ENCODE assay signal across 8 cellular contexts in genomic region chr13:76980075-76980718, GRCh38. TPM values are rescaled to one million over a fixed set of nuclear protein-coding genes. Genes with fewer than 3 reads are reported as not detected.
DNase-seq lines count a peak whose midpoint lies in the region; ATAC-seq and TF ChIP-seq lines count a peak whose summit lies in the region.

No MANE protein-coding gene starts in this region.

- H3K9me3 Mint-ChIP-seq in CD4-positive, alpha-beta memory T cell: no peaks in the 10 kb centered on the region
- H3K9me3 Mint-ChIP-seq in activated T-helper 1 cell treated with anti-CD3 and anti-CD28 coated beads, Interleukin-12 subunit alpha, Interleukin-12 subunit beta, Interleukin-2, Interleukin-4 antibody, amounts not matched to agents 30 ng/mL and 10 ng/mL and 1 ng/mL, durations not matched to agents 14 hours and 24 hours and 36 hours: no peaks in the 10 kb centered on the region

- peak; percentile 72 to 83 (median 78) for DNase-seq in CD4-positive, alpha-beta memory T cell
- peak; percentile 71 for DNase-seq in PC-3
- peak; percentile 73 for DNase-seq in activated T-helper 1 cell treated with anti-CD3 and anti-CD28 coated beads, Interleukin-12 subunit alpha, Interleukin-12 subunit beta, Interleukin-2, Interleukin-4 antibody, amounts not matched to agents 30 ng/mL and 10 ng/mL and 1 ng/mL, durations not matched to agents 14 hours and 24 hours and 36 hours (ENCODE audit: low spot score)
- DNase-seq in fibroblast of the aortic adventitia (ENCODE audit: low read depth): peak; percentile 55
- peak; percentile 37 for DNase-seq in occipital lobe (lab: John Stamatoyannopoulos, UW)
- peak; percentile 81 to 85 for DNase-seq in suprapubic skin (ENCODE audit: low spot score in 2 of 2)

- peak overlapping the region; percentile 75; the same call in 1 of the 2 replicates for H2AFZ ChIP-seq in PC-3 (ENCODE audit: low read length)

- TF ChIP-seq CTCF in PC-3 (conservative IDR thresholded peaks at IDR 0.05; ENCODE audit: low read depth, low read length) (peak; percentile 84), fibroblast of the aortic adventitia (IDR thresholded peaks at IDR 0.05; ENCODE audit: insufficient read depth, low read length) (peak; percentile 95), suprapubic skin (IDR thresholded peaks at IDR 0.05) (peak; percentile 69 to 96)

- no peaks in the 10 kb centered on the region for H3K36me3 ChIP-seq in CD4-positive, alpha-beta memory T cell (ENCODE audit: insufficient read depth, low read length)
- no peaks in the 10 kb centered on the region for H3K36me3 ChIP-seq in PC-3 (ENCODE audit: low read depth, low read length)
- H3K36me3 ChIP-seq in suprapubic skin: no peaks in the 10 kb centered on the region

- TF ChIP-seq EP300 in suprapubic skin (IDR thresholded peaks at IDR 0.05): no peak

- H3K4me3 ChIP-seq in CD4-positive, alpha-beta memory T cell (ENCODE audit: low read length in 2 of 2): no peak overlapping the region
- H3K4me3 ChIP-seq in PC-3 (ENCODE audit: low read length) (peak overlapping the region; percentile 59), fibroblast of the aortic adventitia (ENCODE audit: low read depth, low read length) (peak overlapping the region; percentile 59), suprapubic skin (peak overlapping the region; percentile 40)

- no peaks in the 10 kb centered on the region for H3K9me3 ChIP-seq in CD4-positive, alpha-beta memory T cell (ENCODE audit: control insufficient read depth in 1 of 2, low read length in 2 of 2)
- H3K9me3 ChIP-seq in PC-3 (ENCODE audit: low read length) (no peaks in the 10 kb centered on the region), suprapubic skin (no peaks in the 10 kb centered on the region)

- CTCF ChIA-PET in CD4-positive, alpha-beta memory T cell (lab: Charles Lee; ENCODE audit: partially characterized antibody): interaction anchor here (0.7 to 3.8 kb wide), 38 partner anchors 9 to 1654 kb away, joined by 3 to 81 read pairs (median 4); partner anchors contain the start of gene CLN5
- CTCF ChIA-PET in PC-3 (lab: Charles Lee): interaction anchor here (0.6 to 1.0 kb wide), 2 partner anchors 72 to 312 kb away, joined by 3 to 7 read pairs; no protein-coding TSS in a partner anchor

- ATAC-seq in GM19395 (IDR thresholded peaks at IDR 0.05; ENCODE audit: unreplicated experiment) (peak; percentile 99), HG03457 (IDR thresholded peaks at IDR 0.05; ENCODE audit: unreplicated experiment) (peak; percentile 99), PC-3 (peak; percentile 99)

- no peaks in the 10 kb centered on the region for H3K79me2 ChIP-seq in PC-3 (ENCODE audit: low read length)

- no peaks in the 10 kb centered on the region for H3K36me3 Mint-ChIP-seq in CD4-positive, alpha-beta memory T cell
- no peaks in the 10 kb centered on the region for H3K36me3 Mint-ChIP-seq in activated T-helper 1 cell treated with anti-CD3 and anti-CD28 coated beads, Interleukin-12 subunit alpha, Interleukin-12 subunit beta, Interleukin-2, Interleukin-4 antibody, amounts not matched to agents 30 ng/mL and 10 ng/mL and 1 ng/mL, durations not matched to agents 14 hours and 24 hours and 36 hours (ENCODE audit: low read depth)

- H3F3A ChIP-seq in PC-3 (ENCODE audit: low read length, unreplicated experiment): no peaks in the 10 kb centered on the region

- no peaks in the 10 kb centered on the region for H3K9me2 ChIP-seq in PC-3 (replicated peaks; ENCODE audit: low read length)

- H3K27ac Mint-ChIP-seq in CD4-positive, alpha-beta memory T cell: peak overlapping the region in 2 of 7 donors; percentile 29 to 48
- no peak overlapping the region for H3K27ac Mint-ChIP-seq in activated T-helper 1 cell treated with anti-CD3 and anti-CD28 coated beads, Interleukin-12 subunit alpha, Interleukin-12 subunit beta, Interleukin-2, Interleukin-4 antibody, amounts not matched to agents 30 ng/mL and 10 ng/mL and 1 ng/mL, durations not matched to agents 14 hours and 24 hours and 36 hours

- peaks cover 18% of the 10 kb centered on the region in 2 donors for H3K27me3 Mint-ChIP-seq in CD4-positive, alpha-beta memory T cell
- H3K27me3 Mint-ChIP-seq in activated T-helper 1 cell treated with anti-CD3 and anti-CD28 coated beads, Interleukin-12 subunit alpha, Interleukin-12 subunit beta, Interleukin-2, Interleukin-4 antibody, amounts not matched to agents 30 ng/mL and 10 ng/mL and 1 ng/mL, durations not matched to agents 14 hours and 24 hours and 36 hours (ENCODE audit: insufficient read depth): peaks cover 29% of the 10 kb centered on the region

- no peak overlapping the region for H3K27ac ChIP-seq in CD4-positive, alpha-beta memory T cell (ENCODE audit: low read depth, low read length)
- H3K27ac ChIP-seq in PC-3 (ENCODE audit: low read length) (no peak overlapping the region), suprapubic skin (no peak overlapping the region)

- peak overlapping the region; percentile 79 for H3K4me2 ChIP-seq in PC-3 (ENCODE audit: low read length)

- POLR2A ChIA-PET in CD4-positive, alpha-beta memory T cell (lab: Charles Lee; ENCODE audit: partially characterized antibody): interaction anchor here (1.0 to 2.6 kb wide), 4 partner anchors 11 to 48 kb away, joined by 3 to 29 read pairs (median 6); partner anchors contain the start of genes CLN5 and FBXL3
- POLR2A ChIA-PET in PC-3 (lab: Charles Lee; ENCODE audit: unreplicated experiment): no interaction called here

- H4K20me1 ChIP-seq in PC-3 (ENCODE audit: low read length): no peaks in the 10 kb centered on the region

- H3K9ac ChIP-seq in PC-3 (ENCODE audit: low read length): no peak overlapping the region

- intact Hi-C loops in CD4-positive, alpha-beta memory T cell (cut with micrococcal nuclease): loop anchor here (1.0 to 2.0 kb wide), 4 partner anchors 11 to 1283 kb away; no protein-coding TSS in a partner anchor
- intact Hi-C loops in PC-3 (cut with micrococcal nuclease): loop anchor here (2.0 to 5.0 kb wide), 2 partner anchors 78 to 313 kb away; no protein-coding TSS in a partner anchor
- intact Hi-C loops in activated T-helper 1 cell treated with anti-CD3 and anti-CD28 coated beads, Interleukin-12 subunit alpha, Interleukin-12 subunit beta, Interleukin-2, Interleukin-4 antibody, amounts not matched to agents 30 ng/mL and 10 ng/mL and 1 ng/mL, durations not matched to agents 14 hours and 24 hours and 36 hours (cut with micrococcal nuclease): loop anchor here (1.0 to 2.0 kb wide), 3 partner anchors 11 to 1104 kb away; no protein-coding TSS in a partner anchor

- peaks cover 20% of the 10 kb centered on the region for H3K4me1 ChIP-seq in CD4-positive, alpha-beta memory T cell (ENCODE audit: insufficient read depth, low read length)
- no peaks in the 10 kb centered on the region for H3K4me1 ChIP-seq in PC-3 (ENCODE audit: insufficient read depth, low read length)
- peaks cover 11% of the 10 kb centered on the region for H3K4me1 ChIP-seq in suprapubic skin

- WGBS in suprapubic skin: 4% methylated on average over 31 of the region's 34 CpGs

- BruUV-seq in PC-3 (replicated peaks; lab: Mats Ljungman, UMichigan): no TSS peak

- no peaks in the 10 kb centered on the region for H3K27me3 ChIP-seq in CD4-positive, alpha-beta memory T cell (ENCODE audit: insufficient read depth, low read length)
- H3K27me3 ChIP-seq in PC-3 (ENCODE audit: low read length) (no peaks in the 10 kb centered on the region), suprapubic skin (peaks cover 16% of the 10 kb centered on the region)

- H3K4me3 Mint-ChIP-seq in CD4-positive, alpha-beta memory T cell: peak overlapping the region in 6 of 8 donors; percentile 35 to 69 (median 54)
- no peak overlapping the region for H3K4me3 Mint-ChIP-seq in activated T-helper 1 cell treated with anti-CD3 and anti-CD28 coated beads, Interleukin-12 subunit alpha, Interleukin-12 subunit beta, Interleukin-2, Interleukin-4 antibody, amounts not matched to agents 30 ng/mL and 10 ng/mL and 1 ng/mL, durations not matched to agents 14 hours and 24 hours and 36 hours

- H3K4me1 Mint-ChIP-seq in CD4-positive, alpha-beta memory T cell: peaks cover 7 to 15% (median 10%) of the 10 kb centered on the region in 4 donors
- peaks cover 11% of the 10 kb centered on the region for H3K4me1 Mint-ChIP-seq in activated T-helper 1 cell treated with anti-CD3 and anti-CD28 coated beads, Interleukin-12 subunit alpha, Interleukin-12 subunit beta, Interleukin-2, Interleukin-4 antibody, amounts not matched to agents 30 ng/mL and 10 ng/mL and 1 ng/mL, durations not matched to agents 14 hours and 24 hours and 36 hours (ENCODE audit: low read depth)

- no peak for TF ChIP-seq POLR2A in suprapubic skin (IDR thresholded peaks at IDR 0.05)

RNA-seq across cellular contexts. Expression of gene CLN5, which starts 11.7 kb away (rescaled TPM):
- total RNA-seq in CD4-positive, alpha-beta memory T cell: 10 to 100 TPM; 41.5 to 48.6 TPM
- polyA plus RNA-seq in CD4-positive, alpha-beta memory T cell: 10 to 100 TPM; 26.0 to 26.3 TPM
- total RNA-seq in PC-3 (2014; rRNA removed) (6.6 and 7.7 TPM in 2 replicates), fibroblast of the aortic adventitia (ENCODE audit: low replicate concordance) (40.0 and 46.7 TPM in 2 replicates), occipital lobe (27.8 TPM), suprapubic skin (10 to 100 TPM; 15.0 to 27.7 (median 19.4) TPM)
- 14.2 and 16.9 TPM in 2 replicates for total RNA-seq in activated T-helper 1 cell treated with anti-CD3 and anti-CD28 coated beads, Interleukin-12 subunit alpha, Interleukin-12 subunit beta, Interleukin-2, Interleukin-4 antibody, amounts not matched to agents 30 ng/mL and 10 ng/mL and 1 ng/mL, durations not matched to agents 14 hours and 24 hours and 36 hours

RNA-seq across cellular contexts. Expression of gene ACOD1, which starts 31.9 kb away (rescaled TPM):
- not detected for total RNA-seq in CD4-positive, alpha-beta memory T cell
- not detected for polyA plus RNA-seq in CD4-positive, alpha-beta memory T cell
- total RNA-seq in PC-3 (2014; rRNA removed): not detected in 2 replicates
- not detected in 2 replicates for total RNA-seq in activated T-helper 1 cell treated with anti-CD3 and anti-CD28 coated beads, Interleukin-12 subunit alpha, Interleukin-12 subunit beta, Interleukin-2, Interleukin-4 antibody, amounts not matched to agents 30 ng/mL and 10 ng/mL and 1 ng/mL, durations not matched to agents 14 hours and 24 hours and 36 hours
- total RNA-seq in fibroblast of the aortic adventitia (ENCODE audit: low replicate concordance): not detected in 2 replicates
- total RNA-seq in occipital lobe: not detected
- total RNA-seq in suprapubic skin: not detected

RNA-seq across cellular contexts. Expression of gene FBXL3, which starts 46.8 kb away (rescaled TPM):
- 10 to 100 TPM; 94.2 to 96.2 TPM for total RNA-seq in CD4-positive, alpha-beta memory T cell
- 10 to 100 TPM; 53.7 to 67.3 TPM for polyA plus RNA-seq in CD4-positive, alpha-beta memory T cell
- total RNA-seq in PC-3 (2014; rRNA removed) (39.1 and 41.1 TPM in 2 replicates), fibroblast of the aortic adventitia (ENCODE audit: low replicate concordance) (78.8 and 144 TPM in 2 replicates), occipital lobe (140 TPM), suprapubic skin (10 to 100 TPM; 59.1 to 86.2 (median 69.1) TPM)
- total RNA-seq in activated T-helper 1 cell treated with anti-CD3 and anti-CD28 coated beads, Interleukin-12 subunit alpha, Interleukin-12 subunit beta, Interleukin-2, Interleukin-4 antibody, amounts not matched to agents 30 ng/mL and 10 ng/mL and 1 ng/mL, durations not matched to agents 14 hours and 24 hours and 36 hours: 40.1 and 40.8 TPM in 2 replicates

Comparison
In these comparisons a context has a peak if more than half of its experiments do, and no peak if none do; other contexts are left out.
1. H3K4me3 ChIP-seq: peak in PC-3 (single experiment), fibroblast of the aortic adventitia (single experiment) and suprapubic skin (single experiment); none in CD4-positive, alpha-beta memory T cell (0 of 2).
2. Peak in every context shown above with its lines, with median percentiles within 50 percentile points of each other: DNase-seq, ATAC-seq and CTCF ChIP-seq.